In genomic region chr9:96949346-96949745, GRCh38 we compare ENCODE assay signal across 5 cellular contexts. TPM values are rescaled to one million over a fixed set of nuclear protein-coding genes. Genes with fewer than 3 reads are reported as not detected.
"Had no signal": no experiment of that assay in that cellular context is flagged by ENCODE, and none has a peak within 500 bp of the region (broad histone marks: within the 10 kb centered on the region; RNA-seq: fewer than 3 reads in every experiment).

No MANE protein-coding gene starts in this region.

RNA-seq across cellular contexts. Expression of gene NUTM2G, which starts 20.7 kb away (rescaled TPM):
- total RNA-seq: GM23248, H4, HT-29, IMR-90, K562 had no signal
- polyA plus RNA-seq: GM23248, IMR-90 had no signal
